10 cellular contexts compared by ENCODE assay signal in the genomic region with DNA sequence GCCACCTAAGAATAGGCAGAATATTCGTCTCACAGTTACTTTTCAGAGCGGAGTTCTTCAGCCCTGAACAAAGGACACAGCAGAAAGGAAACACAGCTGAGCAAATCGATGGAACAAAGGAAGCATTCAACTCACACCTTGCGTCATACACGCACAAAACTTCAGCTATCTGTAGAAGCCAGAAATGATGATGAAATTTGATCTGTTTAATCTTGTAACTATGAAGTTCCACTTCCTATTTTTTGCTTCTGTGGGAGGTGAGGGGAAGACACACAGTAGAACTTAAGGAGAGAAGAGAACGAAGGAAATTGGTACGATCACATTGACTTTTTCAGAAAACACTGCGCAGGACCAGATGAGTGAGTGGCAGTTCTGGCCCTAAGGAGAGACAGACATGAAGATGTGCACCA. TPM values are rescaled to one million over a fixed set of nuclear protein-coding genes. Genes with fewer than 3 reads are reported as not detected.
DNase-seq lines count a peak whose midpoint lies in the region; ATAC-seq, FAIRE-seq and TF ChIP-seq lines count a peak whose summit lies in the region.
"Had no signal": no experiment of that assay in that cellular context is flagged by ENCODE, and none has a peak within 500 bp of the region (broad histone marks: within the 10 kb centered on the region; RNA-seq: fewer than 3 reads in every experiment).

No MANE protein-coding gene starts in this region.

- H3K4me1 ChIP-seq in RWPE2 (ENCODE audit: insufficient read depth, poor library complexity, severe bottlenecking): peaks cover 13% of the 10 kb centered on the region
- H3K4me1 ChIP-seq in small intestine (ENCODE audit: control insufficient read depth in 2 of 2, insufficient read depth in 1 of 2, low read depth in 1 of 2, low read length in 1 of 2): peaks cover 4 to 11% of the 10 kb centered on the region in 2 donors
- H3K4me1 ChIP-seq in CD4-positive, alpha-beta memory T cell (ENCODE audit: insufficient read depth, low read length): no peaks in the 10 kb centered on the region

- no peaks in the 10 kb centered on the region for H3K9me3 Mint-ChIP-seq in CD4-positive, alpha-beta memory T cell

- H3K4me3 ChIP-seq in RWPE2 (ENCODE audit: severe bottlenecking) (no peak overlapping the region), small intestine (ENCODE audit: low read depth in 1 of 2, low read length in 2 of 2) (no peak overlapping the region)
- no peak overlapping the region for H3K4me3 ChIP-seq in CD4-positive, alpha-beta memory T cell (ENCODE audit: low read length in 2 of 2)
- H3K4me3 ChIP-seq: skin epidermis had no signal

- no peaks in the 10 kb centered on the region for H3K36me3 ChIP-seq in RWPE2 (ENCODE audit: low read depth)
- no peaks in the 10 kb centered on the region for H3K36me3 ChIP-seq in small intestine (ENCODE audit: control insufficient read depth in 2 of 2, insufficient read depth in 2 of 2, low read length in 2 of 2)
- no peaks in the 10 kb centered on the region for H3K36me3 ChIP-seq in CD4-positive, alpha-beta memory T cell (ENCODE audit: insufficient read depth, low read length)

- H3K4me3 Mint-ChIP-seq in CD4-positive, alpha-beta memory T cell: no peak overlapping the region

- H3K9me3 ChIP-seq in RWPE2 (ENCODE audit: severe bottlenecking) (no peaks in the 10 kb centered on the region), small intestine (ENCODE audit: control insufficient read depth, low read depth) (no peaks in the 10 kb centered on the region)
- no peaks in the 10 kb centered on the region for H3K9me3 ChIP-seq in CD4-positive, alpha-beta memory T cell (ENCODE audit: control insufficient read depth in 1 of 2, low read length in 2 of 2)

- H3K27ac ChIP-seq in RWPE2 (ENCODE audit: poor library complexity, severe bottlenecking): peak overlapping the region; percentile 32
- H3K27ac ChIP-seq in small intestine (ENCODE audit: low read depth in 1 of 2, low read length in 1 of 2): peak overlapping the region in 1 of 2 donors; percentile 68
- no peak overlapping the region for H3K27ac ChIP-seq in CD4-positive, alpha-beta memory T cell (ENCODE audit: low read depth, low read length)
- H3K27ac ChIP-seq: skin epidermis had no signal

- intact Hi-C loops in CD4-positive, alpha-beta memory T cell (cut with micrococcal nuclease): no loop called here

- peaks cover 0 to 4% (median 0%) of the 10 kb centered on the region in 4 donors for H3K4me1 Mint-ChIP-seq in CD4-positive, alpha-beta memory T cell

- 15 to 37% (median 36%) methylated on average over 8 of the region's 8 CpGs for WGBS in small intestine, 3 donors

- H3K27me3 ChIP-seq in RWPE2 (ENCODE audit: insufficient read depth, poor library complexity, severe bottlenecking): no peaks in the 10 kb centered on the region
- H3K27me3 ChIP-seq in small intestine (ENCODE audit: control insufficient read depth in 2 of 2, insufficient read depth in 2 of 2, low read length in 2 of 2): no peaks in the 10 kb centered on the region
- no peaks in the 10 kb centered on the region for H3K27me3 ChIP-seq in CD4-positive, alpha-beta memory T cell (ENCODE audit: insufficient read depth, low read length)

- H3K27ac Mint-ChIP-seq in CD4-positive, alpha-beta memory T cell: no peak overlapping the region

- peaks cover 9 to 11% of the 10 kb centered on the region in 2 donors for H3K27me3 Mint-ChIP-seq in CD4-positive, alpha-beta memory T cell

- FAIRE-seq in small intestine (lab: Jason Lieb, UNC): no peak

- POLR2A ChIA-PET in CD4-positive, alpha-beta memory T cell (lab: Charles Lee; ENCODE audit: partially characterized antibody): no interaction called here

- ATAC-seq in RWPE2 (ENCODE audit: low read depth) (peak; percentile 90), HG03432 (IDR thresholded peaks at IDR 0.05; ENCODE audit: unreplicated experiment) (no peak), HG02798 (IDR thresholded peaks at IDR 0.05; ENCODE audit: poor library complexity, unreplicated experiment) (no peak)
- ATAC-seq: esophagus mucosa had no signal

- no peaks in the 10 kb centered on the region for H3K36me3 Mint-ChIP-seq in CD4-positive, alpha-beta memory T cell

- peak; percentile 89 to 90 for DNase-seq in Kasumi-1 (lab: John Stamatoyannopoulos, UW)
- no peak for DNase-seq in RWPE2 (ENCODE audit: low spot score)
- peak; percentile 8 for DNase-seq in fibroblast of the conjunctiva (ENCODE audit: low read depth)
- DNase-seq in small intestine: peak; percentile 76
- no peak for DNase-seq in GM20000 (ENCODE audit: low spot score)
- DNase-seq in CD4-positive, alpha-beta memory T cell: no peak

- CTCF ChIA-PET in CD4-positive, alpha-beta memory T cell (lab: Charles Lee; ENCODE audit: partially characterized antibody): interaction anchor here (0.8 kb wide), 1 partner anchor 598 kb away, joined by 3 read pairs; no protein-coding TSS in a partner anchor

- TF ChIP-seq CTCF in RWPE2 (IDR thresholded peaks at IDR 0.05; ENCODE audit: poor library complexity, severe bottlenecking) (no peak), GM20000 (IDR thresholded peaks at IDR 0.05; ENCODE audit: extremely low read depth, missing control alignments) (no peak)

RNA-seq across cellular contexts. Expression of gene FAM171A1, which starts 26.2 kb away (rescaled TPM):
- polyA plus RNA-seq in small intestine: 10 to 100 TPM in 1 of 3 donors, 1 to 10 TPM in 2; 9.2 to 28.4 (median 9.5) TPM
- total RNA-seq in CD4-positive, alpha-beta memory T cell: 1 to 10 TPM; 7.1 to 8.0 TPM
- polyA plus RNA-seq in CD4-positive, alpha-beta memory T cell: 10 to 100 TPM in 1 of 2 donors, 1 to 10 TPM in 1; 9.3 to 10.6 TPM

Comparison
In these comparisons a context has a peak if more than half of its experiments do, and no peak if none do; other contexts are left out.
1. DNase-seq: peak in Kasumi-1 (2 of 2), fibroblast of the conjunctiva (single experiment) and small intestine (single experiment); none in RWPE2 (single experiment), GM20000 (single experiment) and CD4-positive, alpha-beta memory T cell (0 of 5).